19 cellular contexts compared by ENCODE assay signal in the genomic region with DNA sequence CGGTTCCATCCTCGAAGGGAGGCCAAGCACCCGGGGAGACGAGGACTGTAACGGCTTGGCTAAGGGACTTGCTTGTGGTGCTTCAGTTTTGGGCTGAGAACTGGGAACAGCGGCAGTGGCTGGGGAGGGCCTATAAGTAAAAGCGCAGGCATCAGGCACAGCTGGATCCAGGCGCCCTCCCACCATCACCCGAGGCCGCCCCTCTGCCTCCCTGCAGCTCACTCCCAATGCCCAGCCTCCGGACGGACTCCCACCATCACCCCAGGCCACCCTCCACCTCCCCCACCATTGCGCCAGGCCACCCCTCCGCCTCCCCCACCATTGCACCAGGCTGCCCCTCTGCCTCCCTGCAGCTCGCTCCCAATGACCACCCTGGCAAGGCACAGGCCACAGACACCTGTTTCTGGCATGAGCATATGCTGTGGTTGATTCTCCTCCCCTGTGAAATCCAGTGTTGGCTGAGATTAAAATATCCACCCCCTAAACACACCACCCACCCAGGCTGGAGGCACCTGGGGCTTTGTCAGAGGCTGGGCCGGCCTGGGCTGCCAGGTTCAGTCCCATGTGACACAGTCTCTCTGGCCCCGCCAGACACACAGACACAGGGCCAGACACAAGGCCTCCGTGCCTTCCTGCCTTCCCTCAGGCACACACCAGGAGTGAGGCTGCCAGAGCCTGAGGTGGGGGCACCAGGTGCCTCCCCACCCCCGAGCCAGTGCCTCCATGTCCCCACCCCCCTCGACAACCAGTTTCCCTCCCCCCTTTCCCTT.
"Had no signal": no experiment of that assay in that cellular context is flagged by ENCODE, and none has a peak within 500 bp of the region (broad histone marks: within the 10 kb centered on the region; RNA-seq: fewer than 3 reads in every experiment).

No MANE protein-coding gene starts in this region.

- H3K4me3 Mint-ChIP-seq: natural killer cell, type B pancreatic cell had no signal

- H3K4me1 ChIP-seq: thyroid gland, uterus had no signal

- H3K9me3 ChIP-seq: heart right ventricle, mucosa of descending colon, suprapubic skin, thyroid gland, uterus had no signal

- H3K36me3 Mint-ChIP-seq: natural killer cell, type B pancreatic cell had no signal

- H3K27me3 ChIP-seq: dorsolateral prefrontal cortex, heart right ventricle, suprapubic skin, thyroid gland, uterus had no signal

- DNase-seq: cortex of kidney; dorsolateral prefrontal cortex; effector CD8-positive, alpha-beta T cell; heart right ventricle; hypothalamus; kidney glomerular epithelial cell; mucosa of descending colon; natural killer cell; small intestine; stimulated activated CD4-positive, alpha-beta T cell treated with anti-CD3 and anti-CD28 coated beads, Interleukin-12 subunit alpha, Interleukin-12 subunit beta, amount 100 ng/mL, for 4 hours; stimulated activated naive CD8-positive, alpha-beta T cell treated with anti-CD3 and anti-CD28 coated beads, Interleukin-15, Interleukin-2, amounts not matched to agents 100 U/mL and 50 U/mL, for 24 hours; thyroid gland; uterus had no signal

- H3K4me1 Mint-ChIP-seq: natural killer cell had no signal

- H3K4me3 ChIP-seq: dorsolateral prefrontal cortex, heart right ventricle, mucosa of descending colon, suprapubic skin, thyroid gland, uterus had no signal

- H3K36me3 ChIP-seq: thyroid gland, uterus had no signal

- H3K27ac ChIP-seq: dorsolateral prefrontal cortex, heart right ventricle, suprapubic skin, thyroid gland, uterus had no signal

- H3K9me3 Mint-ChIP-seq: natural killer cell, type B pancreatic cell had no signal

- H3K27me3 Mint-ChIP-seq: type B pancreatic cell had no signal

- FAIRE-seq: endometrium, frontal cortex, islet of Langerhans, small intestine had no signal

- H3K27ac Mint-ChIP-seq: natural killer cell, type B pancreatic cell had no signal

- ATAC-seq: esophagus mucosa; heart right ventricle; mucosa of descending colon; stimulated activated naive CD8-positive, alpha-beta T cell treated with anti-CD3 and anti-CD28 coated beads, Interleukin-15, Interleukin-2, amounts not matched to agents 100 U/mL and 50 U/mL, for 24 hours had no signal
